Comparison of ENCODE assay signal across 28 cellular contexts in genomic region chr11:83427943-83428342, GRCh38.
"Had no signal": no experiment of that assay in that cellular context is flagged by ENCODE, and none has a peak within 500 bp of the region (broad histone marks: within the 10 kb centered on the region; RNA-seq: fewer than 3 reads in every experiment).

No MANE protein-coding gene starts in this region.

- H3K9me3 ChIP-seq: testis, thyroid gland, transverse colon, uterus, vagina had no signal

- H3K27ac ChIP-seq: stomach, suprapubic skin, testis, thoracic aorta, thyroid gland, tibial artery, tibial nerve, transverse colon, upper lobe of left lung, upper lobe of right lung, uterus, vagina had no signal

- ATAC-seq: stimulated activated effector memory CD8-positive, alpha-beta T cell treated with anti-CD3 and anti-CD28 coated beads, Interleukin-12 subunit alpha, Interleukin-12 subunit beta, amount 100 ng/mL, for 72 hours; stimulated activated memory B cell treated with anti-CD40 and anti-IgM and Interleukin-4, amounts not matched to agents 10 μg/mL and 1 μg/mL and 100 μg/mL, for 72 hours; stimulated activated naive B cell treated with anti-CD40 and anti-IgM and Interleukin-4, amounts not matched to agents 10 μg/mL and 1 μg/mL and 100 μg/mL, for 72 hours; stimulated activated naive CD8-positive, alpha-beta T cell treated with anti-CD3 and anti-CD28 coated beads, Interleukin-15, amount 100 ng/mL, for 72 hours; stimulated activated naive CD8-positive, alpha-beta T cell treated with anti-CD3 and anti-CD28 coated beads, Interleukin-15, Interleukin-2, amounts not matched to agents 100 U/mL and 50 U/mL, for 24 hours; upper lobe of right lung had no signal

- DNase-seq: stimulated activated CD4-positive, alpha-beta T cell treated with anti-CD3 and anti-CD28 coated beads, Interleukin-2, amount 100 ng/mL, for 48 hours; stimulated activated CD4-positive, alpha-beta T cell treated with anti-CD3 and anti-CD28 coated beads, Interleukin-4, amount 100 ng/mL, for 1 hour; stimulated activated CD4-positive, alpha-beta T cell treated with anti-CD3 and anti-CD28 coated beads, Interleukin-4, amount 100 ng/mL, for 24 hours; stimulated activated CD4-positive, alpha-beta T cell treated with anti-CD3 and anti-CD28 coated beads, Interleukin-4, amount 100 ng/mL, for 4 hours; stimulated activated CD8-positive, alpha-beta memory T cell treated with anti-CD3 and anti-CD28 coated beads, Interleukin-4, amount 100 ng/mL, for 48 hours; stimulated activated naive B cell treated with anti-CD40 and anti-IgM and Interleukin-4, amounts not matched to agents 10 μg/mL and 1 μg/mL and 100 μg/mL, for 72 hours; stimulated activated naive CD4-positive, alpha-beta T cell; stimulated activated naive CD4-positive, alpha-beta T cell treated with Interleukin-2 at 50 U/mL for 16 hours; stimulated activated naive CD8-positive, alpha-beta T cell treated with anti-CD3 and anti-CD28 coated beads, Interleukin-15, amount 100 ng/mL, for 72 hours; stimulated activated naive CD8-positive, alpha-beta T cell treated with anti-CD3 and anti-CD28 coated beads, Interleukin-15, Interleukin-2, amounts not matched to agents 100 U/mL and 50 U/mL, for 24 hours; stomach; substantia nigra; testis; thyroid gland; tibial artery; transverse colon; upper lobe of left lung; upper lobe of right lung had no signal

- H3K4me1 ChIP-seq: stomach, suprapubic skin, testis, thyroid gland, tibial artery, tibial nerve, transverse colon, upper lobe of left lung, upper lobe of right lung, uterus, vagina had no signal

- H3K4me1 Mint-ChIP-seq: stimulated activated effector memory CD8-positive, alpha-beta T cell treated with anti-CD3 and anti-CD28 coated beads, Interleukin-12 subunit alpha, Interleukin-12 subunit beta, amount 100 ng/mL, for 72 hours; stimulated activated memory B cell treated with anti-CD40 and anti-IgM and Interleukin-4, amounts not matched to agents 10 μg/mL and 1 μg/mL and 100 μg/mL, for 72 hours; stimulated activated naive CD8-positive, alpha-beta T cell treated with anti-CD3 and anti-CD28 coated beads, Interleukin-15, amount 100 ng/mL, for 72 hours had no signal

- H3K9me3 Mint-ChIP-seq: type B pancreatic cell had no signal

- H3K27me3 Mint-ChIP-seq: stimulated activated memory B cell treated with anti-CD40 and anti-IgM and Interleukin-4, amounts not matched to agents 10 μg/mL and 1 μg/mL and 100 μg/mL, for 72 hours; stimulated activated naive CD8-positive, alpha-beta T cell treated with anti-CD3 and anti-CD28 coated beads, Interleukin-15, amount 100 ng/mL, for 72 hours; type B pancreatic cell had no signal

- FAIRE-seq: urothelium cell line had no signal

- H3K4me3 ChIP-seq: stomach, suprapubic skin, testis, thoracic aorta, thyroid gland, tibial artery, tibial nerve, transverse colon, upper lobe of left lung, upper lobe of right lung, uterus, vagina had no signal

- H3K4me3 Mint-ChIP-seq: stimulated activated effector memory CD8-positive, alpha-beta T cell treated with anti-CD3 and anti-CD28 coated beads, Interleukin-12 subunit alpha, Interleukin-12 subunit beta, amount 100 ng/mL, for 72 hours; stimulated activated memory B cell treated with anti-CD40 and anti-IgM and Interleukin-4, amounts not matched to agents 10 μg/mL and 1 μg/mL and 100 μg/mL, for 72 hours; stimulated activated naive B cell treated with anti-CD40 and anti-IgM and Interleukin-4, amounts not matched to agents 10 μg/mL and 1 μg/mL and 100 μg/mL, for 72 hours; stimulated activated naive CD8-positive, alpha-beta T cell treated with anti-CD3 and anti-CD28 coated beads, Interleukin-15, amount 100 ng/mL, for 72 hours; stimulated activated naive CD8-positive, alpha-beta T cell treated with anti-CD3 and anti-CD28 coated beads, Interleukin-15, Interleukin-2, amounts not matched to agents 100 ng/mL and 50 ng/mL, for 24 hours; type B pancreatic cell had no signal

- H3K36me3 ChIP-seq: stomach, suprapubic skin, thoracic aorta, thyroid gland, tibial artery, tibial nerve, transverse colon, upper lobe of left lung, upper lobe of right lung, uterus, vagina had no signal

- H3K27ac Mint-ChIP-seq: stimulated activated effector memory CD8-positive, alpha-beta T cell treated with anti-CD3 and anti-CD28 coated beads, Interleukin-12 subunit alpha, Interleukin-12 subunit beta, amount 100 ng/mL, for 72 hours; stimulated activated memory B cell treated with anti-CD40 and anti-IgM and Interleukin-4, amounts not matched to agents 10 μg/mL and 1 μg/mL and 100 μg/mL, for 72 hours; stimulated activated naive B cell treated with anti-CD40 and anti-IgM and Interleukin-4, amounts not matched to agents 10 μg/mL and 1 μg/mL and 100 μg/mL, for 72 hours; stimulated activated naive CD8-positive, alpha-beta T cell treated with anti-CD3 and anti-CD28 coated beads, Interleukin-15, amount 100 ng/mL, for 72 hours; stimulated activated naive CD8-positive, alpha-beta T cell treated with anti-CD3 and anti-CD28 coated beads, Interleukin-15, Interleukin-2, amounts not matched to agents 100 ng/mL and 50 ng/mL, for 24 hours; type B pancreatic cell had no signal

- H3K36me3 Mint-ChIP-seq: stimulated activated effector memory CD8-positive, alpha-beta T cell treated with anti-CD3 and anti-CD28 coated beads, Interleukin-12 subunit alpha, Interleukin-12 subunit beta, amount 100 ng/mL, for 72 hours; stimulated activated memory B cell treated with anti-CD40 and anti-IgM and Interleukin-4, amounts not matched to agents 10 μg/mL and 1 μg/mL and 100 μg/mL, for 72 hours; type B pancreatic cell had no signal

- H3K27me3 ChIP-seq: stomach, suprapubic skin, testis, thyroid gland, tibial artery, tibial nerve, transverse colon, upper lobe of left lung, upper lobe of right lung, uterus, vagina had no signal
